8 cellular contexts compared by ENCODE assay signal in genomic region chr7:131424219-131424822, GRCh38.
DNase-seq lines count a peak whose midpoint lies in the region; ATAC-seq and TF ChIP-seq lines count a peak whose summit lies in the region.

No MANE protein-coding gene starts in this region.

- DNase-seq in A172 (ENCODE audit: low spot score) (peak; percentile 30), GM06990 (ENCODE audit: extremely low read depth, insufficient read length) (peak; percentile 6), NCI-H1694 treated with DMSO at 0.1 percent for 48 hours (lab: John Stamatoyannopoulos, UW) (peak; percentile 43), cardiac muscle cell (ENCODE audit: low read depth in 1 of 2, low spot score in 1 of 2) (peak; percentile 17 to 68), gastrocnemius medialis (no peak), NCI-H1048 (lab: John Stamatoyannopoulos, UW) (no peak)
- peak; percentile 11 for DNase-seq in activated CD8-positive, alpha-beta T cell treated with anti-CD3 and anti-CD28 coated beads for 36 hours

- no peak for TF ChIP-seq POLR2A in gastrocnemius medialis (IDR thresholded peaks at IDR 0.05)

- CTCF ChIA-PET in activated CD8-positive, alpha-beta T cell treated with anti-CD3 and anti-CD28 coated beads for 36 hours (lab: Charles Lee), result interaction anchor here (0.7 to 2.2 kb wide), 6 partner anchors 9 to 357 kb away, joined by 3 to 6 read pairs (median 3); no protein-coding TSS in a partner anchor

- no peaks in the 10 kb centered on the region for H3K9me3 Mint-ChIP-seq in activated CD8-positive, alpha-beta T cell treated with anti-CD3 and anti-CD28 coated beads for 36 hours

- peaks cover 11% of the 10 kb centered on the region for H3K4me1 Mint-ChIP-seq in activated CD8-positive, alpha-beta T cell treated with anti-CD3 and anti-CD28 coated beads for 36 hours (ENCODE audit: low read depth)

- POLR2A ChIA-PET in activated CD8-positive, alpha-beta T cell treated with anti-CD3 and anti-CD28 coated beads for 36 hours (lab: Charles Lee), result no interaction called here

- H3K36me3 Mint-ChIP-seq in activated CD8-positive, alpha-beta T cell treated with anti-CD3 and anti-CD28 coated beads for 36 hours (ENCODE audit: low read depth), result peaks cover 8% of the 10 kb centered on the region

- H3K27me3 ChIP-seq in GM06990 (replicated peaks; ENCODE audit: control insufficient read depth, insufficient read depth, low read length) (no peaks in the 10 kb centered on the region), cardiac muscle cell (no peaks in the 10 kb centered on the region), gastrocnemius medialis (no peaks in the 10 kb centered on the region)

- H3K27ac ChIP-seq in cardiac muscle cell, result no peak overlapping the region
- peak overlapping the region; percentile 32 to 58 (median 48) for H3K27ac ChIP-seq in gastrocnemius medialis

- H3K4me1 ChIP-seq in cardiac muscle cell (ENCODE audit: low read depth) (no peaks in the 10 kb centered on the region), gastrocnemius medialis (peaks cover 25 to 35% of the 10 kb centered on the region in 2 donors)

- H3K4me3 ChIP-seq in GM06990 (replicated peaks; ENCODE audit: low read depth, low read length) (no peak overlapping the region), cardiac muscle cell (no peak overlapping the region), gastrocnemius medialis (no peak overlapping the region)

- no peak overlapping the region for H3K27ac Mint-ChIP-seq in activated CD8-positive, alpha-beta T cell treated with anti-CD3 and anti-CD28 coated beads for 36 hours

- TF ChIP-seq CTCF in GM06990 (IDR thresholded peaks at IDR 0.05; ENCODE audit: insufficient read depth, low read length, poor library complexity, severe bottlenecking), result peak; percentile 44
- peak; percentile 80 for TF ChIP-seq CTCF in activated CD8-positive, alpha-beta T cell treated with anti-CD3 and anti-CD28 coated beads for 36 hours (IDR thresholded peaks at IDR 0.05)
- TF ChIP-seq CTCF in cardiac muscle cell (IDR thresholded peaks at IDR 0.05; ENCODE audit: low read depth, low read length), result peak; percentile 57
- peak; percentile 31 to 55 (median 43) for TF ChIP-seq CTCF in gastrocnemius medialis (IDR thresholded peaks at IDR 0.05 in 4 of 5, conservative IDR thresholded peaks at IDR 0.05 in 1 of 5)

- no peaks in the 10 kb centered on the region for H3K27me3 Mint-ChIP-seq in activated CD8-positive, alpha-beta T cell treated with anti-CD3 and anti-CD28 coated beads for 36 hours

- no peaks in the 10 kb centered on the region for H3K9me3 ChIP-seq in cardiac muscle cell (ENCODE audit: low read depth)
- H3K9me3 ChIP-seq in gastrocnemius medialis, result no peaks in the 10 kb centered on the region

- intact Hi-C loops in activated CD8-positive, alpha-beta T cell treated with anti-CD3 and anti-CD28 coated beads for 36 hours (cut with micrococcal nuclease), result loop anchor here (10.0 kb wide), 1 partner anchor 360 kb away; no protein-coding TSS in a partner anchor
- intact Hi-C loops in gastrocnemius medialis (cut with DNase I; ENCODE audit: low total_unique reads), result loop anchor here (10.0 kb wide), 1 partner anchor 320 kb away; no protein-coding TSS in a partner anchor

- in situ Hi-C loops in gastrocnemius medialis (cut with MboI; ENCODE audit: low sequenced_read_pairs in 4 of 4), result loop anchor here in 1 of 4 donors (10.0 kb wide), 1 partner anchor 530 kb away; no protein-coding TSS in a partner anchor

- ATAC-seq in activated CD8-positive, alpha-beta T cell treated with anti-CD3 and anti-CD28 coated beads for 36 hours, result peak; percentile 89
- ATAC-seq in gastrocnemius medialis, result peak; percentile 53 to 62
- no peak for ATAC-seq in HG03565 (IDR thresholded peaks at IDR 0.05; ENCODE audit: unreplicated experiment)

- no peaks in the 10 kb centered on the region; the same call in 1 of the 2 replicates for H3K36me3 ChIP-seq in GM06990 (ENCODE audit: control insufficient read depth, insufficient read depth, low read length)
- H3K36me3 ChIP-seq in cardiac muscle cell, result peaks cover 7% of the 10 kb centered on the region
- peaks cover 0 to under 1% of the 10 kb centered on the region in 2 donors for H3K36me3 ChIP-seq in gastrocnemius medialis

- H3K4me3 Mint-ChIP-seq in activated CD8-positive, alpha-beta T cell treated with anti-CD3 and anti-CD28 coated beads for 36 hours, result no peak overlapping the region

Comparison
In these comparisons a context has a peak if more than half of its experiments do, and no peak if none do; other contexts are left out.
1. DNase-seq: peak in A172 (single experiment), GM06990 (single experiment), NCI-H1694 treated with DMSO at 0.1 percent for 48 hours (single experiment), activated CD8-positive, alpha-beta T cell treated with anti-CD3 and anti-CD28 coated beads for 36 hours (single experiment) and cardiac muscle cell (2 of 2); none in gastrocnemius medialis (0 of 2) and NCI-H1048 (single experiment).
2. Peak in every context shown above with its lines, with median percentiles within 50 percentile points of each other: CTCF ChIP-seq.